Comparison of ENCODE assay signal across 17 cellular contexts in the genomic region with DNA sequence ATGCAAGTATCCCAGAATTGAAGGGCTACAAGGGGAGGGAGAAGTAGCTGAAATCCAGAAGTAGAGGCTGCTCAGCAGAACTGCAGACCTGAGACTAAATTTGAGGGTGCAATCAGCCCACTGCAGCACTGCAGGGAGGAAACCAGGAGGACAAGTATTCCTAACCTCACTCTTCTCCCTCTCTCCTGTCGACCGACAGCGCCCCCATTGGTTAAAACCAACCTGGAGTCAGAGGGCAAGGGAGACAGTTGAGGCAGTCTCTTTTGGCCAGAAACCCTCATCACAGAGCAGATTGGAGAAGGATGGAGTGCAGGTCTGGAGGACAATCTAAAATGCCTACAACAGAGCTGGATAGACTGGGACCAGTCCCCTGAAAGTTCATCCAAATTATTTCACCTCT.
DNase-seq lines count a peak whose midpoint lies in the region; ATAC-seq and TF ChIP-seq lines count a peak whose summit lies in the region.
"Had no signal": no experiment of that assay in that cellular context is flagged by ENCODE, and none has a peak within 500 bp of the region (broad histone marks: within the 10 kb centered on the region; RNA-seq: fewer than 3 reads in every experiment).

No MANE protein-coding gene starts in this region.

- no peak overlapping the region for H3K9ac ChIP-seq in endodermal cell (ENCODE audit: extremely low read depth, low read length, poor library complexity, severe bottlenecking)

- H3K4me3 Mint-ChIP-seq in GM23338, result no peak overlapping the region
- no peak overlapping the region for H3K4me3 Mint-ChIP-seq in endodermal cell
- no peak overlapping the region for H3K4me3 Mint-ChIP-seq in nephron progenitor cell
- H3K4me3 Mint-ChIP-seq: CD4-positive, alpha-beta memory T cell had no signal

- H3K27ac ChIP-seq in GM23338 (ENCODE audit: low read depth), result no peak overlapping the region
- no peak overlapping the region for H3K27ac ChIP-seq in WERI-Rb-1
- H3K27ac ChIP-seq in endodermal cell (ENCODE audit: low read depth, low read length), result no peak overlapping the region

- H3K27me3 Mint-ChIP-seq in GM23338 (ENCODE audit: insufficient read depth, low read depth, poor library complexity) (no peaks in the 10 kb centered on the region), endodermal cell (ENCODE audit: insufficient read depth) (no peaks in the 10 kb centered on the region), nephron progenitor cell (ENCODE audit: low read depth, poor library complexity) (peaks cover 5% of the 10 kb centered on the region)
- H3K27me3 Mint-ChIP-seq: CD4-positive, alpha-beta memory T cell had no signal

- 0 out of 2 replicates have a peak, but pooled peaks cover 3% of the 10 kb centered on the region for H3K9me2 ChIP-seq in GM23338 (ENCODE audit: insufficient read depth)

- H3K4me2 ChIP-seq in GM23338, result no peak overlapping the region

- H3K27ac Mint-ChIP-seq in GM23338 (no peak overlapping the region), endodermal cell (no peak overlapping the region), nephron progenitor cell (no peak overlapping the region)
- H3K27ac Mint-ChIP-seq: CD4-positive, alpha-beta memory T cell had no signal

- no peak overlapping the region for H2AFZ ChIP-seq in GM23338

- H4K20me1 ChIP-seq in GM23338 (replicated peaks; ENCODE audit: insufficient read depth), result no peaks in the 10 kb centered on the region

- no peak for ATAC-seq in GM23338
- ATAC-seq: HCT116 had no signal

- H3K4me1 ChIP-seq in GM23338 (ENCODE audit: insufficient read depth) (no peaks in the 10 kb centered on the region), endodermal cell (ENCODE audit: control insufficient read depth, insufficient read depth, low read length) (no peaks in the 10 kb centered on the region)

- no peaks in the 10 kb centered on the region for H3F3A ChIP-seq in GM23338 (replicated peaks; ENCODE audit: low read depth)

- DNase-seq in GM23338 (ENCODE audit: low spot score), result peak; percentile 10
- DNase-seq in WERI-Rb-1, result no peak
- DNase-seq in endodermal cell, result peak; percentile 61
- no peak for DNase-seq in NOMO-1 treated with dmso at 0.1 percent for 144 hours (lab: John Stamatoyannopoulos, UW; ENCODE audit: unreplicated experiment)
- DNase-seq in nephron progenitor cell, result no peak
- DNase-seq in activated CD4-positive, CD25-positive, alpha-beta regulatory T cell (lab: John Stamatoyannopoulos, UW), result no peak
- DNase-seq in GM19240 (ENCODE audit: insufficient read length, low spot score), result no peak
- DNase-seq: C1 segment of cervical spinal cord; Calu3; CD4-positive, alpha-beta memory T cell; COR-L47; DMS53; DMS79 treated with DMSO at 0.1 percent for 48 hours; GF-D8; GOT3; H7 had no signal

- H3K4me3 ChIP-seq in GM23338 (no peak overlapping the region), WERI-Rb-1 (ENCODE audit: low read depth, low read length) (no peak overlapping the region), endodermal cell (ENCODE audit: low read length) (no peak overlapping the region)

- H3K79me2 ChIP-seq in GM23338 (replicated peaks; ENCODE audit: insufficient read depth), result no peaks in the 10 kb centered on the region

- H3K9me3 Mint-ChIP-seq in GM23338 (no peaks in the 10 kb centered on the region), endodermal cell (no peaks in the 10 kb centered on the region), nephron progenitor cell (no peaks in the 10 kb centered on the region)

- H3K36me3 ChIP-seq in GM23338 (ENCODE audit: insufficient read depth) (no peaks in the 10 kb centered on the region), WERI-Rb-1 (no peaks in the 10 kb centered on the region), endodermal cell (ENCODE audit: control insufficient read depth, insufficient read depth, low read length) (no peaks in the 10 kb centered on the region)

- peak; percentile 23 to 45; a peak in 2 of 4 replicates for TF ChIP-seq CTCF in GM23338 (conservative IDR thresholded peaks at IDR 0.05; ENCODE audit: low read depth in 2 of 2)
- 0 out of 2 replicates have a peak, but pooled peaks have one; percentile 5 for TF ChIP-seq CTCF in WERI-Rb-1 (IDR thresholded peaks at IDR 0.05; ENCODE audit: low read depth, low read length)
- peak; percentile 27 for TF ChIP-seq CTCF in endodermal cell (conservative IDR thresholded peaks at IDR 0.05)
- no peak for TF ChIP-seq CTCF in nephron progenitor cell (IDR thresholded peaks at IDR 0.05)

- no peaks in the 10 kb centered on the region for H3K27me3 ChIP-seq in GM23338 (ENCODE audit: insufficient read depth)
- H3K27me3 ChIP-seq in WERI-Rb-1 (ENCODE audit: insufficient read depth, low read depth, severe bottlenecking), result no peaks in the 10 kb centered on the region
- no peaks in the 10 kb centered on the region for H3K27me3 ChIP-seq in endodermal cell (ENCODE audit: control insufficient read depth, insufficient read depth, low read length, poor library complexity, severe bottlenecking)

- H3K4me1 Mint-ChIP-seq in GM23338 (peaks cover under 1% of the 10 kb centered on the region; the same call in 1 of the 3 replicates), endodermal cell (peaks cover 7% of the 10 kb centered on the region), nephron progenitor cell (no peaks in the 10 kb centered on the region)
- H3K4me1 Mint-ChIP-seq: CD4-positive, alpha-beta memory T cell had no signal

- H3K9me3 ChIP-seq in WERI-Rb-1 (ENCODE audit: severe bottlenecking), result no peaks in the 10 kb centered on the region
- H3K9me3 ChIP-seq in endodermal cell (ENCODE audit: control insufficient read depth, low read length), result no peaks in the 10 kb centered on the region

- H3K36me3 Mint-ChIP-seq in GM23338 (ENCODE audit: low read depth), result no peaks in the 10 kb centered on the region
- H3K36me3 Mint-ChIP-seq in endodermal cell (ENCODE audit: low read depth), result no peaks in the 10 kb centered on the region
- H3K36me3 Mint-ChIP-seq in nephron progenitor cell (ENCODE audit: low read depth), result no peaks in the 10 kb centered on the region

- 91% methylated on average over 3 of the region's 3 CpGs; no CpG with 5 or more reads in 1 of the 2 experiments for WGBS in endodermal cell (ENCODE audit: insufficient coverage in 1 of 2, insufficient read length in 1 of 2), 2 experiments

TF ChIP-seq in GM23338, 12 proteins besides CTCF, POLR2A, EP300 and RAD21 (continues in another document):
- TF ChIP-seq, protein P1, sequence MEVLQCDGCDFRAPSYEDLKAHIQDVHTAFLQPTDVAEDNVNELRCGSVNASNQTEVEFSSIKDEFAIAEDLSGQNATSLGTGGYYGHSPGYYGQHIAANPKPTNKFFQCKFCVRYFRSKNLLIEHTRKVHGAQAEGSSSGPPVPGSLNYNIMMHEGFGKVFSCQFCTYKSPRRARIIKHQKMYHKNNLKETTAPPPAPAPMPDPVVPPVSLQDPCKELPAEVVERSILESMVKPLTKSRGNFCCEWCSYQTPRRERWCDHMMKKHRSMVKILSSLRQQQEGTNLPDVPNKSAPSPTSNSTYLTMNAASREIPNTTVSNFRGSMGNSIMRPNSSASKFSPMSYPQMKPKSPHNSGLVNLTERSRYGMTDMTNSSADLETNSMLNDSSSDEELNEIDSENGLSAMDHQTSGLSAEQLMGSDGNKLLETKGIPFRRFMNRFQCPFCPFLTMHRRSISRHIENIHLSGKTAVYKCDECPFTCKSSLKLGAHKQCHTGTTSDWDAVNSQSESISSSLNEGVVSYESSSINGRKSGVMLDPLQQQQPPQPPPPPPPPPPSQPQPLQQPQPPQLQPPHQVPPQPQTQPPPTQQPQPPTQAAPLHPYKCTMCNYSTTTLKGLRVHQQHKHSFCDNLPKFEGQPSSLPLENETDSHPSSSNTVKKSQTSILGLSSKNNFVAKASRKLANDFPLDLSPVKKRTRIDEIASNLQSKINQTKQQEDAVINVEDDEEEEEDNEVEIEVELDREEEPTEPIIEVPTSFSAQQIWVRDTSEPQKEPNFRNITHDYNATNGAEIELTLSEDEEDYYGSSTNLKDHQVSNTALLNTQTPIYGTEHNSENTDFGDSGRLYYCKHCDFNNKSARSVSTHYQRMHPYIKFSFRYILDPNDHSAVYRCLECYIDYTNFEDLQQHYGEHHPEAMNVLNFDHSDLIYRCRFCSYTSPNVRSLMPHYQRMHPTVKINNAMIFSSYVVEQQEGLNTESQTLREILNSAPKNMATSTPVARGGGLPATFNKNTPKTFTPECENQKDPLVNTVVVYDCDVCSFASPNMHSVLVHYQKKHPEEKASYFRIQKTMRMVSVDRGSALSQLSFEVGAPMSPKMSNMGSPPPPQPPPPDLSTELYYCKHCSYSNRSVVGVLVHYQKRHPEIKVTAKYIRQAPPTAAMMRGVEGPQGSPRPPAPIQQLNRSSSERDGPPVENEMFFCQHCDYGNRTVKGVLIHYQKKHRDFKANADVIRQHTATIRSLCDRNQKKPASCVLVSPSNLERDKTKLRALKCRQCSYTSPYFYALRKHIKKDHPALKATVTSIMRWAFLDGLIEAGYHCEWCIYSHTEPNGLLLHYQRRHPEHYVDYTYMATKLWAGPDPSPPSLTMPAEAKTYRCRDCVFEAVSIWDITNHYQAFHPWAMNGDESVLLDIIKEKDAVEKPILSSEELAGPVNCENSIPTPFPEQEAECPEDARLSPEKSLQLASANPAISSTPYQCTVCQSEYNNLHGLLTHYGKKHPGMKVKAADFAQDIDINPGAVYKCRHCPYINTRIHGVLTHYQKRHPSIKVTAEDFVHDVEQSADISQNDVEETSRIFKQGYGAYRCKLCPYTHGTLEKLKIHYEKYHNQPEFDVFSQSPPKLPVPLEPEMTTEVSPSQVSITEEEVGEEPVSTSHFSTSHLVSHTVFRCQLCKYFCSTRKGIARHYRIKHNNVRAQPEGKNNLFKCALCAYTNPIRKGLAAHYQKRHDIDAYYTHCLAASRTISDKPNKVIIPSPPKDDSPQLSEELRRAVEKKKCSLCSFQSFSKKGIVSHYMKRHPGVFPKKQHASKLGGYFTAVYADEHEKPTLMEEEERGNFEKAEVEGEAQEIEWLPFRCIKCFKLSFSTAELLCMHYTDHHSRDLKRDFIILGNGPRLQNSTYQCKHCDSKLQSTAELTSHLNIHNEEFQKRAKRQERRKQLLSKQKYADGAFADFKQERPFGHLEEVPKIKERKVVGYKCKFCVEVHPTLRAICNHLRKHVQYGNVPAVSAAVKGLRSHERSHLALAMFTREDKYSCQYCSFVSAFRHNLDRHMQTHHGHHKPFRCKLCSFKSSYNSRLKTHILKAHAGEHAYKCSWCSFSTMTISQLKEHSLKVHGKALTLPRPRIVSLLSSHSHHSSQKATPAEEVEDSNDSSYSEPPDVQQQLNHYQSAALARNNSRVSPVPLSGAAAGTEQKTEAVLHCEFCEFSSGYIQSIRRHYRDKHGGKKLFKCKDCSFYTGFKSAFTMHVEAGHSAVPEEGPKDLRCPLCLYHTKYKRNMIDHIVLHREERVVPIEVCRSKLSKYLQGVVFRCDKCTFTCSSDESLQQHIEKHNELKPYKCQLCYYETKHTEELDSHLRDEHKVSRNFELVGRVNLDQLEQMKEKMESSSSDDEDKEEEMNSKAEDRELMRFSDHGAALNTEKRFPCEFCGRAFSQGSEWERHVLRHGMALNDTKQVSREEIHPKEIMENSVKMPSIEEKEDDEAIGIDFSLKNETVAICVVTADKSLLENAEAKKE (CRISPR knock-in tag; IDR thresholded peaks at IDR 0.05), result no peak

Comparison
In these comparisons a context has a peak if more than half of its experiments do, and no peak if none do; other contexts are left out.
1. DNase-seq: peak in GM23338 (single experiment) and endodermal cell (single experiment); none in WERI-Rb-1 (single experiment), NOMO-1 treated with dmso at 0.1 percent for 144 hours (single experiment), nephron progenitor cell (single experiment), activated CD4-positive, CD25-positive, alpha-beta regulatory T cell (0 of 4) and GM19240 (single experiment).